Comparison of ENCODE assay signal across 30 cellular contexts in the genomic region with DNA sequence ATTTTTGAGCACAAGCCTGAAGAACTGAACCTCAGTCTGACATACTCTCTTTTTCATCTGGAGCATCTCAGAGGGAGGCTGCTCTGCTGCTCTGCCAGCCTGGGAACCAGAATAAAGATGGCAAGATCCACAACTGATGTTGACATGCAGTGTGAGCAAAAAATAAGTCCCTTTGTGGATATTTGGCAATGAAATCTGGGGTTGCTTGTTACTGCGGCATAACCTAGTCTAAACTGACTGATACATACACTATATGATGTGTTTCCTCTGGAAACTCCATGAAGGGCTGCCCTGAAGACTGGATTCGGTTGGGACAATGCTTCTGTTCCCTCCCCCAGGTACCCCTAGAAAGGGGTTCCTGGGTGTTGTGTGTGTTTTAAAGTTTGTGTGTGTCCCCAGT.
"Had no signal": no experiment of that assay in that cellular context is flagged by ENCODE, and none has a peak within 500 bp of the region (broad histone marks: within the 10 kb centered on the region; RNA-seq: fewer than 3 reads in every experiment).

No MANE protein-coding gene starts in this region.

- H3K27ac Mint-ChIP-seq: naive thymus-derived CD8-positive, alpha-beta T cell; natural killer cell treated with Interleukin-12 subunit alpha and Interleukin-12 subunit beta and Interleukin-15 and Interleukin-18, amount 100 ng/mL, for 72 hours; nephron progenitor cell; stimulated activated effector memory CD8-positive, alpha-beta T cell treated with anti-CD3 and anti-CD28 coated beads, Interleukin-12 subunit alpha, Interleukin-12 subunit beta, amount 100 ng/mL, for 72 hours; stimulated activated naive CD8-positive, alpha-beta T cell treated with anti-CD3 and anti-CD28 coated beads, Interleukin-15, amount 100 ng/mL, for 72 hours; type B pancreatic cell had no signal

- DNase-seq: naive B cell; naive thymus-derived CD8-positive, alpha-beta T cell; nephron progenitor cell; nucleus accumbens; pancreas; psoas muscle; right cardiac atrium; spleen; stimulated activated CD4-positive, alpha-beta T cell treated with anti-CD3 and anti-CD28 coated beads, Interleukin-12 subunit alpha, Interleukin-12 subunit beta, amount 100 ng/mL, for 4 hours; stimulated activated CD4-positive, alpha-beta T cell treated with anti-CD3 and anti-CD28 coated beads, Interleukin-2, amount 100 ng/mL, for 24 hours; stimulated activated CD4-positive, alpha-beta T cell treated with anti-CD3 and anti-CD28 coated beads, Interleukin-2, amount 100 ng/mL, for 48 hours; stimulated activated CD4-positive, alpha-beta T cell treated with anti-CD3 and anti-CD28 coated beads, Interleukin-4, amount 100 ng/mL, for 24 hours; stimulated activated naive CD4-positive, alpha-beta T cell; stimulated activated naive CD8-positive, alpha-beta T cell treated with anti-CD3 and anti-CD28 coated beads, Interleukin-15, amount 100 ng/mL, for 72 hours; stimulated activated naive CD8-positive, alpha-beta T cell treated with anti-CD3 and anti-CD28 coated beads, Interleukin-15, Interleukin-2, amounts not matched to agents 100 U/mL and 50 U/mL, for 24 hours; substantia nigra; testis; tibial artery; transverse colon; upper lobe of right lung; uterus had no signal

- H3K27ac ChIP-seq: neutrophil, pancreas, psoas muscle, skin epidermis, spleen, suprapubic skin, testis, tibial artery, transverse colon, upper lobe of right lung, uterus had no signal

- H3K4me1 Mint-ChIP-seq: nephron progenitor cell had no signal

- H3K4me3 Mint-ChIP-seq: naive B cell; naive thymus-derived CD8-positive, alpha-beta T cell; natural killer cell treated with Interleukin-12 subunit alpha and Interleukin-12 subunit beta and Interleukin-15 and Interleukin-18, amount 100 ng/mL, for 72 hours; nephron progenitor cell; neural crest cell; stimulated activated effector memory CD8-positive, alpha-beta T cell treated with anti-CD3 and anti-CD28 coated beads, Interleukin-12 subunit alpha, Interleukin-12 subunit beta, amount 100 ng/mL, for 72 hours; stimulated activated naive CD8-positive, alpha-beta T cell treated with anti-CD3 and anti-CD28 coated beads, Interleukin-15, amount 100 ng/mL, for 72 hours; type B pancreatic cell had no signal

- H3K27me3 ChIP-seq: testis, upper lobe of right lung, uterus had no signal

- H3K4me3 ChIP-seq: pancreas, psoas muscle, skin epidermis, smooth muscle cell, spleen, suprapubic skin, testis, tibial artery, transverse colon, upper lobe of right lung, uterus had no signal

- H3K36me3 Mint-ChIP-seq: naive B cell; naive thymus-derived CD8-positive, alpha-beta T cell; natural killer cell treated with Interleukin-12 subunit alpha and Interleukin-12 subunit beta and Interleukin-15 and Interleukin-18, amount 100 ng/mL, for 72 hours; stimulated activated effector memory CD8-positive, alpha-beta T cell treated with anti-CD3 and anti-CD28 coated beads, Interleukin-12 subunit alpha, Interleukin-12 subunit beta, amount 100 ng/mL, for 72 hours; type B pancreatic cell had no signal

- H3K36me3 ChIP-seq: neutrophil, pancreas, spleen, suprapubic skin, tibial artery, transverse colon, upper lobe of right lung, uterus had no signal

- H3K9me3 Mint-ChIP-seq: naive thymus-derived CD8-positive, alpha-beta T cell; natural killer cell treated with Interleukin-12 subunit alpha and Interleukin-12 subunit beta and Interleukin-15 and Interleukin-18, amount 100 ng/mL, for 72 hours; stimulated activated effector memory CD8-positive, alpha-beta T cell treated with anti-CD3 and anti-CD28 coated beads, Interleukin-12 subunit alpha, Interleukin-12 subunit beta, amount 100 ng/mL, for 72 hours had no signal

- H3K4me1 ChIP-seq: pancreas, spleen, testis, transverse colon, upper lobe of right lung, uterus had no signal

- H3K9me3 ChIP-seq: neutrophil, pancreas, psoas muscle, suprapubic skin, testis, tibial artery, transverse colon, upper lobe of right lung, uterus had no signal

- ATAC-seq: naive thymus-derived CD8-positive, alpha-beta T cell; natural killer cell treated with Interleukin-12 subunit alpha and Interleukin-12 subunit beta and Interleukin-15 and Interleukin-18, amount 100 ng/mL, for 72 hours; pancreas; psoas muscle; right cardiac atrium; sciatic nerve; stimulated activated effector memory CD8-positive, alpha-beta T cell treated with anti-CD3 and anti-CD28 coated beads, Interleukin-12 subunit alpha, Interleukin-12 subunit beta, amount 100 ng/mL, for 72 hours; stimulated activated naive CD8-positive, alpha-beta T cell treated with anti-CD3 and anti-CD28 coated beads, Interleukin-15, amount 100 ng/mL, for 72 hours; stimulated activated naive CD8-positive, alpha-beta T cell treated with anti-CD3 and anti-CD28 coated beads, Interleukin-15, Interleukin-2, amounts not matched to agents 100 U/mL and 50 U/mL, for 24 hours; upper lobe of right lung had no signal

- H3K4me2 ChIP-seq: smooth muscle cell had no signal
